ENCODE assay signal across 11 cellular contexts in genomic region chr4:182560358-182560757, GRCh38.
DNase-seq lines count a peak whose midpoint lies in the region; ATAC-seq and TF ChIP-seq lines count a peak whose summit lies in the region.
"Had no signal": no experiment of that assay in that cellular context is flagged by ENCODE, and none has a peak within 500 bp of the region (broad histone marks: within the 10 kb centered on the region; RNA-seq: fewer than 3 reads in every experiment).

No MANE protein-coding gene starts in this region.

- no peaks in the 10 kb centered on the region for H3K9me3 ChIP-seq in NT2/D1 (ENCODE audit: insufficient read depth, low read length)
- H3K9me3 ChIP-seq in fibroblast of lung (ENCODE audit: control insufficient read depth, insufficient read depth, low read depth, low read length), result no peaks in the 10 kb centered on the region
- H3K9me3 ChIP-seq in skeletal muscle satellite cell (replicated peaks; ENCODE audit: low read length), result no peaks in the 10 kb centered on the region
- no peaks in the 10 kb centered on the region for H3K9me3 ChIP-seq in MM.1S (replicated peaks; ENCODE audit: insufficient read depth, low read length)

- H2AFZ ChIP-seq in fibroblast of lung (ENCODE audit: low read length), result no peak overlapping the region
- H2AFZ ChIP-seq in MM.1S (ENCODE audit: low read length), result no peak overlapping the region

- H4K20me1 ChIP-seq in fibroblast of lung (ENCODE audit: control insufficient read depth, extremely low read depth, insufficient read depth, low read length) (no peaks in the 10 kb centered on the region), MM.1S (ENCODE audit: insufficient read depth, low read length) (no peaks in the 10 kb centered on the region)

- peak in 1 of 2 donors; percentile 22 for TF ChIP-seq CTCF in fibroblast of lung (conservative IDR thresholded peaks at IDR 0.05 in 1 of 2, IDR thresholded peaks at IDR 0.05 in 1 of 2; ENCODE audit: low read depth in 1 of 2, low read length in 2 of 2)
- TF ChIP-seq CTCF in MM.1S (IDR thresholded peaks at IDR 0.05; ENCODE audit: low read length), result no peak

- H3K79me2 ChIP-seq in fibroblast of lung (ENCODE audit: control insufficient read depth, insufficient read depth, low read length), result no peaks in the 10 kb centered on the region
- H3K79me2 ChIP-seq in MM.1S (ENCODE audit: low read length), result no peaks in the 10 kb centered on the region

- H3F3A ChIP-seq in MM.1S (ENCODE audit: insufficient read depth, low read length), result no peaks in the 10 kb centered on the region

- H3K4me1 ChIP-seq in NT2/D1 (ENCODE audit: insufficient read depth, insufficient read length) (peaks cover 2% of the 10 kb centered on the region), fibroblast of lung (ENCODE audit: control insufficient read depth, extremely low read depth, insufficient read depth, low read length) (no peaks in the 10 kb centered on the region), skeletal muscle satellite cell (ENCODE audit: control insufficient read depth, insufficient read depth, low read length) (no peaks in the 10 kb centered on the region), MM.1S (ENCODE audit: low read length) (no peaks in the 10 kb centered on the region)

- no peak for ATAC-seq in HG03025 (IDR thresholded peaks at IDR 0.05; ENCODE audit: low FRiP score, unreplicated experiment)
- ATAC-seq: activated CD8-positive, alpha-beta T cell treated with anti-CD3 and anti-CD28 coated beads, Interleukin-2, amount 10 ng/mL, durations not matched to agents 7 days and 5 days had no signal

- H3K4me3 ChIP-seq in NT2/D1 (ENCODE audit: insufficient read length, low read depth) (no peak overlapping the region), fibroblast of lung (replicated peaks in 1 of 4; ENCODE audit: control extremely low read depth in 1 of 4, insufficient read depth in 1 of 4, low read depth in 3 of 4, low read length in 4 of 4) (no peak overlapping the region), skeletal muscle satellite cell (ENCODE audit: low read length) (no peak overlapping the region), MM.1S (ENCODE audit: low read length) (no peak overlapping the region)

- H3K27ac ChIP-seq in fibroblast of lung (ENCODE audit: insufficient read depth, low read length) (no peak overlapping the region), MM.1S (ENCODE audit: low read length) (no peak overlapping the region)

- H3K36me3 ChIP-seq in NT2/D1 (ENCODE audit: insufficient read depth, insufficient read length, low read length) (no peaks in the 10 kb centered on the region), fibroblast of lung (ENCODE audit: control insufficient read depth, insufficient read depth, low read length) (no peaks in the 10 kb centered on the region), skeletal muscle satellite cell (ENCODE audit: insufficient read depth, low read length) (no peaks in the 10 kb centered on the region), MM.1S (replicated peaks; ENCODE audit: insufficient read depth, low read length) (no peaks in the 10 kb centered on the region)

- H3K9me2 ChIP-seq in MM.1S (replicated peaks; ENCODE audit: insufficient read depth, low read length), result no peaks in the 10 kb centered on the region

- no peak overlapping the region for H3K9ac ChIP-seq in NT2/D1 (ENCODE audit: insufficient read length, low read depth)
- H3K9ac ChIP-seq in fibroblast of lung (ENCODE audit: insufficient read depth, low read length), result no peak overlapping the region
- H3K9ac ChIP-seq in skeletal muscle satellite cell (ENCODE audit: low read depth, low read length), result no peak overlapping the region
- H3K9ac ChIP-seq in MM.1S (ENCODE audit: low read length), result no peak overlapping the region

- H3K4me2 ChIP-seq in fibroblast of lung (ENCODE audit: extremely low read depth, insufficient read depth, low read length) (no peak overlapping the region), skeletal muscle satellite cell (ENCODE audit: low read length) (peak overlapping the region; percentile 32), MM.1S (ENCODE audit: low read depth, low read length) (no peak overlapping the region)

- peak; percentile 13 for DNase-seq in NCI-H2227 (lab: John Stamatoyannopoulos, UW; ENCODE audit: unreplicated experiment)
- no peak for DNase-seq in NCI-H2227 treated with DMSO at 0.1 percent for 48 hours (lab: John Stamatoyannopoulos, UW)
- DNase-seq in NT2/D1 (ENCODE audit: low read depth, low spot score), result peak; percentile 88
- DNase-seq in fibroblast of lung (ENCODE audit: low read depth in 2 of 2), result peak; percentile 23 to 77
- no peak for DNase-seq in MM.1S
- no peak for DNase-seq in stimulated activated CD4-positive, alpha-beta T cell treated with anti-CD3 and anti-CD28 coated beads, Interleukin-12 subunit alpha, Interleukin-12 subunit beta, amount 100 ng/mL, for 4 hours
- DNase-seq: activated CD8-positive, alpha-beta T cell treated with anti-CD3 and anti-CD28 coated beads, Interleukin-2, amount 10 ng/mL, durations not matched to agents 7 days and 5 days; AML-193; SHP77 treated with DMSO at 0.1 percent for 48 hours had no signal

- no peaks in the 10 kb centered on the region for H3K27me3 ChIP-seq in NT2/D1 (ENCODE audit: insufficient read depth, insufficient read length)
- H3K27me3 ChIP-seq in fibroblast of lung (ENCODE audit: control insufficient read depth, insufficient read depth, low read length), result no peaks in the 10 kb centered on the region
- H3K27me3 ChIP-seq in skeletal muscle satellite cell (ENCODE audit: control insufficient read depth, insufficient read depth, low read length), result no peaks in the 10 kb centered on the region
- H3K27me3 ChIP-seq in MM.1S (replicated peaks; ENCODE audit: insufficient read depth, low read length), result no peaks in the 10 kb centered on the region

Comparison
In these comparisons a context has a peak if more than half of its experiments do, and no peak if none do; other contexts are left out.
1. DNase-seq: peak in NCI-H2227 (single experiment), NT2/D1 (single experiment) and fibroblast of lung (2 of 2); none in NCI-H2227 treated with DMSO at 0.1 percent for 48 hours (single experiment), MM.1S (single experiment) and stimulated activated CD4-positive, alpha-beta T cell treated with anti-CD3 and anti-CD28 coated beads, Interleukin-12 subunit alpha, Interleukin-12 subunit beta, amount 100 ng/mL, for 4 hours (single experiment).